In the genomic region with DNA sequence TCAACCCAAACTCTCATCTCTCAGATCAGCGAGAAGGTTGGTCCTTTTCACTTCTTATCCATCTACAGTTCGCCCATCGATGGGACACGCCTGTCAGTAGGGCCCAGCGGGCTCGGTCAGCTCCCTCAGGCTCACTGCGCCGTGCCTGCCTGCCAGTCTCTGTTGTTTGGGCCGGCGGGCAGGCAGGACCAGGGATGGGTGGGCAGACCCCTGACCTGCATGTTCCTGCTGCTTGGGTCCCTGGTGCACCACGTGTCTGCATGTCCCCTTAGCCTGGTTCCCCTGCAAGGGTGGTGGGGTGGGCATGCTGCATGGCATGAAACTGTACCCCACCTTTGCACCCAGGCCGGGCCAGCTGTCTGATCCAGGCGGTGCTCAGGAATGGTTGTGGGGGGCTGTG, we compare ENCODE assay signal across 24 cellular contexts. TPM values are rescaled to one million over a fixed set of nuclear protein-coding genes. Genes with fewer than 3 reads are reported as not detected.
DNase-seq lines count a peak whose midpoint lies in the region; ATAC-seq and TF ChIP-seq lines count a peak whose summit lies in the region.
"Had no signal": no experiment of that assay in that cellular context is flagged by ENCODE, and none has a peak within 500 bp of the region (broad histone marks: within the 10 kb centered on the region; RNA-seq: fewer than 3 reads in every experiment).

No MANE protein-coding gene starts in this region.

- H3K18ac ChIP-seq in H9 (ENCODE audit: insufficient read length, low read depth, low read length): no peak overlapping the region

- no peaks in the 10 kb centered on the region for H3F3A ChIP-seq in smooth muscle cell (ENCODE audit: low read depth)

- no peaks in the 10 kb centered on the region for H3K27me3 ChIP-seq in H9 (ENCODE audit: insufficient read depth, low read length)
- no peaks in the 10 kb centered on the region for H3K27me3 ChIP-seq in smooth muscle cell (ENCODE audit: low read depth)
- H3K27me3 ChIP-seq: gastroesophageal sphincter, left lung, upper lobe of left lung had no signal

- H3K9me3 ChIP-seq in H9 (ENCODE audit: control insufficient read depth, low read depth, low read length) (no peaks in the 10 kb centered on the region), smooth muscle cell (replicated peaks; ENCODE audit: low read depth) (no peaks in the 10 kb centered on the region)
- H3K9me3 ChIP-seq: gastroesophageal sphincter, left lung, upper lobe of left lung had no signal

- no peaks in the 10 kb centered on the region for H4K20me1 ChIP-seq in H9 (ENCODE audit: control insufficient read depth, insufficient read depth, insufficient read length)
- no peaks in the 10 kb centered on the region for H4K20me1 ChIP-seq in smooth muscle cell (ENCODE audit: low read depth)

- H3K27ac ChIP-seq in H9 (ENCODE audit: insufficient read length, low read depth, low read length): no peak overlapping the region
- H3K27ac ChIP-seq in RWPE1: peak overlapping the region; percentile 93
- H3K27ac ChIP-seq in epithelial cell of prostate: peak overlapping the region; percentile 82
- H3K27ac ChIP-seq in smooth muscle cell (ENCODE audit: low read depth): peak overlapping the region; percentile 70
- H3K27ac ChIP-seq in coronary artery: no peak overlapping the region
- H3K27ac ChIP-seq: C4-2B, left lung, PC-9 had no signal

- no peaks in the 10 kb centered on the region for H3K23me2 ChIP-seq in H9 (ENCODE audit: insufficient read length, low read depth, low read length, poor library complexity, severe bottlenecking)

- no peak overlapping the region for H3T11ph ChIP-seq in H9 (ENCODE audit: low read length)

- H3K79me2 ChIP-seq in H9 (ENCODE audit: insufficient read depth, low read length) (no peaks in the 10 kb centered on the region), smooth muscle cell (ENCODE audit: low read depth) (no peaks in the 10 kb centered on the region)

- no peak overlapping the region for H3K56ac ChIP-seq in H9 (ENCODE audit: insufficient read length, low read depth, low read length)

- no peak overlapping the region for H2AK5ac ChIP-seq in H9 (ENCODE audit: insufficient read length, low read length)

- H3K4me3 ChIP-seq in smooth muscle cell (no peak overlapping the region), coronary artery (no peak overlapping the region)
- H3K4me3 ChIP-seq: gastroesophageal sphincter, left lung, PC-9, upper lobe of left lung had no signal

- no peak overlapping the region for H2AFZ ChIP-seq in H9 (ENCODE audit: low read length)
- H2AFZ ChIP-seq in smooth muscle cell (ENCODE audit: low read depth): no peak overlapping the region
- H2AFZ ChIP-seq: PC-9 had no signal

- H3K4me3 Mint-ChIP-seq in H9: no peak overlapping the region
- H3K4me3 Mint-ChIP-seq: dendritic cell treated with granulocyte-macrophage colony-stimulating factor and Interleukin-4, amounts not matched to agents 40 ng/mL and 50 ng/mL, for 4 days; naive B cell had no signal

- no peak overlapping the region for H4K5ac ChIP-seq in H9 (ENCODE audit: insufficient read length, low read depth, low read length)

- no peaks in the 10 kb centered on the region for H3K27me3 Mint-ChIP-seq in H9 (ENCODE audit: low read depth)
- H3K27me3 Mint-ChIP-seq: dendritic cell treated with granulocyte-macrophage colony-stimulating factor and Interleukin-4, amounts not matched to agents 40 ng/mL and 50 ng/mL, for 4 days; IgD-negative memory B cell; naive B cell had no signal

- H3K23ac ChIP-seq in H9 (ENCODE audit: insufficient read length, low read depth, low read length): no peak overlapping the region

- no peaks in the 10 kb centered on the region for H3K79me1 ChIP-seq in H9 (ENCODE audit: insufficient read depth, low read depth, low read length, poor library complexity, severe bottlenecking)

- H3K27ac Mint-ChIP-seq in H9: peak overlapping the region in 2 of 3 experiments; percentile 2 to 51; a peak in 2 of 7 replicates
- H3K27ac Mint-ChIP-seq: dendritic cell treated with granulocyte-macrophage colony-stimulating factor and Interleukin-4, amounts not matched to agents 40 ng/mL and 50 ng/mL, for 4 days had no signal

- no peak overlapping the region for H3K9ac ChIP-seq in H9 (ENCODE audit: extremely low read depth, insufficient read length, low read length)
- no peak overlapping the region for H3K9ac ChIP-seq in smooth muscle cell (ENCODE audit: low read depth)

- no peaks in the 10 kb centered on the region for H3K36me3 ChIP-seq in smooth muscle cell (ENCODE audit: low read depth)

- no peak for TF ChIP-seq CTCF in H9 (conservative IDR thresholded peaks at IDR 0.05)
- no peak for TF ChIP-seq CTCF in RWPE1 (conservative IDR thresholded peaks at IDR 0.05; ENCODE audit: low read depth)
- no peak for TF ChIP-seq CTCF in smooth muscle cell (IDR thresholded peaks at IDR 0.05; ENCODE audit: borderline replicate concordance, insufficient read depth, poor library complexity, severe bottlenecking)
- TF ChIP-seq CTCF in coronary artery (IDR thresholded peaks at IDR 0.05): no peak

- ATAC-seq in HG02588 (IDR thresholded peaks at IDR 0.05; ENCODE audit: unreplicated experiment): no peak

- H2BK20ac ChIP-seq in H9 (ENCODE audit: low read depth, low read length, poor library complexity, severe bottlenecking): no peak overlapping the region

- H4K8ac ChIP-seq in H9 (replicated peaks; ENCODE audit: insufficient read length, low read depth, low read length): no peak overlapping the region

- no peak overlapping the region for H3K4ac ChIP-seq in H9 (ENCODE audit: low read depth, low read length)

- CTCF ChIA-PET in RWPE1 (lab: Yijun Ruan, JAX): no interaction called here

- H4K91ac ChIP-seq in H9 (ENCODE audit: insufficient read length, low read depth, low read length): no peak overlapping the region

- peaks cover 0 to 2% of the 10 kb centered on the region in 2 experiments; a peak in 1 of 4 replicates for H3K4me1 Mint-ChIP-seq in H9
- H3K4me1 Mint-ChIP-seq: naive B cell had no signal

- no peaks in the 10 kb centered on the region; a peak in 1 of 5 replicates for H3K9me3 Mint-ChIP-seq in H9
- H3K9me3 Mint-ChIP-seq: dendritic cell treated with granulocyte-macrophage colony-stimulating factor and Interleukin-4, amounts not matched to agents 40 ng/mL and 50 ng/mL, for 4 days; IgD-negative memory B cell; naive B cell had no signal

- no peak overlapping the region for H2BK5ac ChIP-seq in H9 (ENCODE audit: insufficient read length, low read length)

- WGBS in H9 (ENCODE audit: extremely low coverage, insufficient read length, low lambda C conversion rate): no CpG with 5 or more reads among the region's 13 CpGs
- WGBS in smooth muscle cell (ENCODE audit: low lambda C conversion rate): 97% methylated on average over 13 of the region's 13 CpGs

- H3K4me2 ChIP-seq in H9 (ENCODE audit: insufficient read depth, insufficient read length, low read length): no peak overlapping the region
- H3K4me2 ChIP-seq in smooth muscle cell: no peak overlapping the region

- DNase-seq in H9 (no peak), RWPE1 (ENCODE audit: low spot score) (no peak), epithelial cell of prostate (ENCODE audit: low read depth, low spot score) (no peak), smooth muscle cell (lab: John Stamatoyannopoulos, UW; ENCODE audit: unreplicated experiment) (no peak), OCI-M2 (lab: John Stamatoyannopoulos, UW; ENCODE audit: unreplicated experiment) (no peak), coronary artery (ENCODE audit: low spot score) (no peak)
- DNase-seq: activated naive CD4-positive, alpha-beta T cell treated with Interleukin-2 at 50 U/mL for 16 hours; activated T-cell treated with anti-CD3 and anti-CD28 coated beads, Interleukin-2, amount 50 U/mL, for 48 hours; hypothalamus; naive B cell; NCI-H1092 treated with DMSO at 0.1 percent for 48 hours; NCI-H1930; NCI-H524 treated with DMSO at 0.1 percent for 48 hours; NK-92 treated with Interleukin-12 subunit alpha and Interleukin-12 subunit beta, amount 100 ng/mL, for 24 hours; occipital lobe; SHP77 had no signal

- POLR2A ChIA-PET in RWPE1 (lab: Yijun Ruan, JAX; ENCODE audit: low non-redundant PET): no interaction called here

- H3K14ac ChIP-seq in H9 (ENCODE audit: insufficient read depth, low read length): no peak overlapping the region; the same call in 1 of the 2 replicates

- H3K4me1 ChIP-seq in H9 (ENCODE audit: insufficient read depth, low read length) (no peaks in the 10 kb centered on the region), smooth muscle cell (ENCODE audit: low read depth) (no peaks in the 10 kb centered on the region)
- H3K4me1 ChIP-seq: left lung had no signal

- peaks cover 17 to 44% (median 43%) of the 10 kb centered on the region in 3 experiments for H3K36me3 Mint-ChIP-seq in H9 (ENCODE audit: insufficient read depth in 1 of 3, low read depth in 3 of 3)
- H3K36me3 Mint-ChIP-seq: IgD-negative memory B cell, naive B cell had no signal

- H2BK120ac ChIP-seq in H9 (ENCODE audit: low read depth, low read length, poor library complexity, severe bottlenecking): no peak overlapping the region

- H2BK15ac ChIP-seq in H9 (ENCODE audit: low read depth, low read length): no peak overlapping the region

- no peak overlapping the region for H2BK12ac ChIP-seq in H9 (ENCODE audit: insufficient read length, low read depth, low read length)

RNA-seq across cellular contexts. Expression of a gene that starts 52.4 kb away (rescaled TPM):
- 192 and 193 TPM in 2 replicates for total RNA-seq in H9 (2021)
- total RNA-seq in smooth muscle cell: 51.5 and 71.0 TPM in 2 replicates
- 39.9 and 69.9 TPM in 2 replicates for polyA plus RNA-seq in smooth muscle cell
- polyA plus RNA-seq: IgD-negative memory B cell had no signal

Comparison
In these comparisons a context has a peak if more than half of its experiments do, and no peak if none do; other contexts are left out.
1. H3K27ac ChIP-seq: peak in RWPE1 (single experiment), epithelial cell of prostate (single experiment) and smooth muscle cell (single experiment); none in H9 (single experiment) and coronary artery (0 of 2).